In the genomic region with DNA sequence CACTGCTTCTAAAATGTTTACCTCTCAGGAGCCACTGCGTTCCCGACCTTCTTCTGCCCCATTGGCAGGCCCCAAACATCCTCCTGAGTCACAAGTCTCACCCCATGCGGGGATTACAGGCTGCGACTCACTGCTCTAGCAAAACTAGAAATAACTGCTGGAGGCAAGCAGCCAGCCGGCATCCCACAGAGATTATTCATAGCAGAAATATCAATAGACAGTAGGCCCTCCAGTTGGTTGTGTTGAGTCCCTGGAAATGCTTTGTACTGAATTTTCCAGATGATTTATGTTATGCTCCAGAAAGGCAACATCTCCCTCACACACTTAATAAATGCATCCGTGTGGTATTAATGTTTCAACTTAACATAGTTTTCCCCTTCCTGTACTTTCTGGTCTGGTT, we compare ENCODE assay signal across 8 cellular contexts.
DNase-seq lines count a peak whose midpoint lies in the region; ATAC-seq and TF ChIP-seq lines count a peak whose summit lies in the region.

No MANE protein-coding gene starts in this region.

- intact Hi-C loops in left cardiac atrium (cut with DNase I), result no loop called here

- in situ Hi-C loops in KBM-7 (cut with MboI; ENCODE audit: low pct_unique_long_range_greater_than_20kb, low sequenced_read_pairs) (no loop called here), GM13977 (cut with MboI; ENCODE audit: low pct_unique_long_range_greater_than_20kb, low sequenced_read_pairs, unreplicated experiment) (no loop called here)

- DNase-seq in activated T-cell treated with anti-CD3 and anti-CD28 coated beads for 48 hours (ENCODE audit: low read depth) (peak; percentile 56), activated T-cell treated with anti-CD3 and anti-CD28 coated beads for 4 hours (no peak), left cardiac atrium (peak; percentile 74), smooth muscle cell of the brain vasculature (ENCODE audit: low read depth, low spot score) (peak; percentile 91), KBM-7 (no peak), GM13977 (ENCODE audit: low spot score) (no peak)
- DNase-seq in activated T-cell treated with anti-CD3 and anti-CD28 coated beads, Interleukin-2, amount 50 U/mL, for 48 hours, result peak; percentile 62 to 71

- TF ChIP-seq CTCF in GM13977 (IDR thresholded peaks at IDR 0.05; ENCODE audit: extremely low read depth, insufficient read depth, missing control alignments), result no peak

- ATAC-seq in left cardiac atrium (peak; percentile 82 to 91), HG03521 (IDR thresholded peaks at IDR 0.05; ENCODE audit: unreplicated experiment) (no peak)

Comparison
In these comparisons a context has a peak if more than half of its experiments do, and no peak if none do; other contexts are left out.
1. DNase-seq: peak in activated T-cell treated with anti-CD3 and anti-CD28 coated beads for 48 hours (single experiment), activated T-cell treated with anti-CD3 and anti-CD28 coated beads, Interleukin-2, amount 50 U/mL, for 48 hours (2 of 2), left cardiac atrium (single experiment) and smooth muscle cell of the brain vasculature (single experiment); none in activated T-cell treated with anti-CD3 and anti-CD28 coated beads for 4 hours (single experiment), KBM-7 (single experiment) and GM13977 (single experiment).